Comparison of ENCODE assay signal across 18 cellular contexts in genomic region chr13:102443234-102443633, GRCh38. TPM values are rescaled to one million over a fixed set of nuclear protein-coding genes. Genes with fewer than 3 reads are reported as not detected.
"Had no signal": no experiment of that assay in that cellular context is flagged by ENCODE, and none has a peak within 500 bp of the region (broad histone marks: within the 10 kb centered on the region; RNA-seq: fewer than 3 reads in every experiment).

No MANE protein-coding gene starts in this region.

- ATAC-seq: activated CD8-positive, alpha-beta T cell treated with anti-CD3 and anti-CD28 coated beads for 36 hours; activated T-cell treated with anti-CD3 and anti-CD28 coated beads, Interleukin-2, amount 50 U/mL, for 4 hours; gastroesophageal sphincter; heart right ventricle; left colon; lower lobe of right lung; stimulated activated memory B cell treated with anti-CD40 and anti-IgM and Interleukin-4, amounts not matched to agents 10 μg/mL and 1 μg/mL and 100 μg/mL, for 72 hours had no signal

- H3K27ac ChIP-seq: cardiac muscle cell, gastroesophageal sphincter, heart right ventricle, lower lobe of right lung, ovary, thyroid gland had no signal

- H3K27me3 ChIP-seq: cardiac muscle cell, gastroesophageal sphincter, heart right ventricle, ovary, thyroid gland had no signal

- H3K4me1 ChIP-seq: gastroesophageal sphincter, heart right ventricle, lower lobe of right lung, thyroid gland had no signal

- DNase-seq: activated CD4-positive, alpha-beta T cell treated with anti-CD3 and anti-CD28 coated beads for 48 hours; activated CD8-positive, alpha-beta T cell treated with anti-CD3 and anti-CD28 coated beads for 36 hours; activated effector memory CD4-positive, alpha-beta T cell treated with Interleukin-2 at 50 U/mL for 16 hours; activated naive CD4-positive, alpha-beta T cell treated with anti-CD3 and anti-CD28 coated beads, Interleukin-2, amount 50 U/mL, for 16 hours; activated T-cell treated with anti-CD3 and anti-CD28 coated beads, Interleukin-2, amount 50 U/mL, for 4 hours; heart right ventricle; left colon; lower lobe of right lung; midbrain; ovary; thyroid gland had no signal

- H3K4me3 ChIP-seq: cardiac muscle cell, gastroesophageal sphincter, heart right ventricle, lower lobe of right lung, ovary, thyroid gland had no signal

- H3K36me3 ChIP-seq: cardiac muscle cell, gastroesophageal sphincter, heart right ventricle, lower lobe of right lung, ovary, thyroid gland had no signal

- H3K9me3 ChIP-seq: gastroesophageal sphincter, lower lobe of right lung, ovary, thyroid gland had no signal

- FAIRE-seq: astrocyte, urothelium cell line had no signal

RNA-seq across cellular contexts. Expression of gene FGF14, which starts 41.4 kb away (rescaled TPM):
- total RNA-seq: activated CD8-positive, alpha-beta T cell treated with anti-CD3 and anti-CD28 coated beads for 36 hours; activated T-cell treated with anti-CD3 and anti-CD28 coated beads, Interleukin-2, amount 50 U/mL, for 4 hours; cardiac muscle cell; myocyte; pulmonary artery endothelial cell had no signal
- polyA plus RNA-seq: cardiac muscle cell had no signal
